29 cellular contexts compared by ENCODE assay signal in the genomic region with DNA sequence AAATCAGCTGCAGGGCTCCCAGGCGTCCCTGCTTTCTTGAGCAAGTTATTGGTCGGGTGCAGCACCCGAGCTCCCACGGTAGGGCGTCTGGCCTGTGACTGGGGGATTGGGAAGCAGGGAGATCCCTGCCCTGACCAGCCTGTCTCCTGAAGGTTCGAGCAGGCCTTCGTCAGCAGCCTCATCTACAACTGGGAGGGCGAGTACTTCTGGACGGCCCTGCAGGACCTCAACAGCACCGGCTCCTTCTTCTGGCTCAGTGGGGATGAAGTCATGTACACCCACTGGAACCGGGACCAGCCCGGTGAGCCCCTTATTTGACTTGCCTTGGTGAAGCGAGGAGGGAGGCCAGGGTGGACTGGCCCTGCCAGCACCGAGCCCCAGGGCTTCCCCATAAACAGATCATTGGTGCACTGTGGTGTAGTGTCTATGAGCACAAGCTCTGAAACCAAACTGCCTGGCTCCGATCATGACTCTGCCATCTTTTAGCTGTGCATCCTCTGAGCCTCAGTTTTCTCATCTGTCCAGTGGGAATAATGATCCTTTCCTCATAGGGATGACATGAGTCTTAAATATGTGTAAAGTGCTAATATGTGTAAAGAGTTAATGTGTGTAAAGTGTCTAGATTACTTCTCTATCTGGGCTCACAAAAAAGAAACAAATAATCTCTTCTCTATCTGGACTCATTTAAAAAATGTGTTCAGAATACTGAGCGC.
"Had no signal": no experiment of that assay in that cellular context is flagged by ENCODE, and none has a peak within 500 bp of the region (broad histone marks: within the 10 kb centered on the region; RNA-seq: fewer than 3 reads in every experiment).

No MANE protein-coding gene starts in this region.

- H3K27ac ChIP-seq: brain microvascular endothelial cell, cardiac muscle cell, SJSA1 had no signal

- H3K27me3 ChIP-seq: brain microvascular endothelial cell, cardiac muscle cell, SJSA1 had no signal

- H3K4me1 Mint-ChIP-seq: activated B cell treated with CpG ODN at 0.5 μM for 24 hours had no signal

- H3K4me3 ChIP-seq: cardiac muscle cell, SJSA1 had no signal

- H3K27me3 Mint-ChIP-seq: activated B cell treated with CpG ODN at 0.5 μM for 24 hours; activated CD4-positive, alpha-beta memory T cell treated with anti-CD3 and anti-CD28 coated beads, Interleukin-2, amount 10 ng/mL, durations not matched to agents 7 days and 5 days; activated CD4-positive, alpha-beta T cell treated with anti-CD3 and anti-CD28 coated beads, Interleukin-2, amount 10 ng/mL, durations not matched to agents 7 days and 5 days; activated naive CD8-positive, alpha-beta T cell treated with anti-CD3 and anti-CD28 coated beads for 36 hours; activated T-helper 17 cell treated with anti-CD3 and anti-CD28 coated beads, Interleukin-2, amount 50 U/mL, for 72 hours had no signal

- ATAC-seq: activated T-helper 17 cell treated with anti-CD3 and anti-CD28 coated beads, Interleukin-2, amount 50 U/mL, for 72 hours; Panc1; SK-N-SH treated with all-trans-retinoic acid at 6 μM for 48 hours had no signal

- H3K9me3 Mint-ChIP-seq: activated B cell treated with CpG ODN at 0.5 μM for 24 hours; activated CD4-positive, alpha-beta memory T cell treated with anti-CD3 and anti-CD28 coated beads, Interleukin-2, amount 10 ng/mL, durations not matched to agents 7 days and 5 days; activated CD4-positive, alpha-beta T cell treated with anti-CD3 and anti-CD28 coated beads, Interleukin-2, amount 10 ng/mL, durations not matched to agents 7 days and 5 days; activated naive CD4-positive, alpha-beta T cell treated with anti-CD3 and anti-CD28 coated beads, Interleukin-2, amount 10 ng/mL, durations not matched to agents 7 days and 5 days; activated naive CD8-positive, alpha-beta T cell treated with anti-CD3 and anti-CD28 coated beads for 36 hours; activated T-helper 17 cell treated with anti-CD3 and anti-CD28 coated beads, Interleukin-2, amount 50 U/mL, for 72 hours; T-helper 1 cell treated with Interleukin-12 subunit alpha and Interleukin-12 subunit beta and Interleukin-4 antibody, amounts not matched to agents 30 μg/mL and 1 μg/mL, for 36 hours had no signal

- H3K4me1 ChIP-seq: SJSA1 had no signal

- DNase-seq: activated B cell treated with CpG ODN at 0.5 μM for 24 hours; activated CD4-positive, alpha-beta memory T cell treated with anti-CD3 and anti-CD28 coated beads, Interleukin-2, amount 10 ng/mL, durations not matched to agents 7 days and 5 days; activated CD4-positive, alpha-beta T cell treated with anti-CD3 and anti-CD28 coated beads, Interleukin-2, amount 10 ng/mL, durations not matched to agents 7 days and 5 days; activated gamma-delta T cell; activated naive CD4-positive, alpha-beta T cell treated with anti-CD3 and anti-CD28 coated beads, Interleukin-2, amount 10 ng/mL, durations not matched to agents 7 days and 5 days; activated naive CD8-positive, alpha-beta T cell treated with anti-CD3 and anti-CD28 coated beads for 36 hours; activated T-cell treated with anti-CD3 and anti-CD28 coated beads for 4 hours; activated T-cell treated with anti-CD3 and anti-CD28 coated beads, Interleukin-2, amount 50 U/mL, for 48 hours; brain microvascular endothelial cell; Kasumi-1; KBM-7; NCI-H1105 treated with DMSO at 0.1 percent for 48 hours; NCI-H1436 treated with DMSO at 0.1 percent for 48 hours; NCI-H187; NCI-H2081; NCI-H510A treated with DMSO at 0.1 percent for 48 hours; NCI-H69; NK-92 treated with Interleukin-12 subunit alpha and Interleukin-12 subunit beta, amount 100 ng/mL, for 24 hours; OCI-M1; RPMI8226; SHP77; SW 1271; T-helper 9 cell had no signal

- H3K27ac Mint-ChIP-seq: activated B cell treated with CpG ODN at 0.5 μM for 24 hours; activated CD4-positive, alpha-beta memory T cell treated with anti-CD3 and anti-CD28 coated beads, Interleukin-2, amount 10 ng/mL, durations not matched to agents 7 days and 5 days; activated CD4-positive, alpha-beta T cell treated with anti-CD3 and anti-CD28 coated beads, Interleukin-2, amount 10 ng/mL, durations not matched to agents 7 days and 5 days; activated naive CD4-positive, alpha-beta T cell treated with anti-CD3 and anti-CD28 coated beads, Interleukin-2, amount 10 ng/mL, durations not matched to agents 7 days and 5 days; activated naive CD8-positive, alpha-beta T cell treated with anti-CD3 and anti-CD28 coated beads for 36 hours; activated T-helper 17 cell treated with anti-CD3 and anti-CD28 coated beads, Interleukin-2, amount 50 U/mL, for 72 hours; T-helper 1 cell treated with Interleukin-12 subunit alpha and Interleukin-12 subunit beta and Interleukin-4 antibody, amounts not matched to agents 30 μg/mL and 1 μg/mL, for 36 hours had no signal

- H3K4me3 Mint-ChIP-seq: activated B cell treated with CpG ODN at 0.5 μM for 24 hours; activated CD4-positive, alpha-beta memory T cell treated with anti-CD3 and anti-CD28 coated beads, Interleukin-2, amount 10 ng/mL, durations not matched to agents 7 days and 5 days; activated CD4-positive, alpha-beta T cell treated with anti-CD3 and anti-CD28 coated beads, Interleukin-2, amount 10 ng/mL, durations not matched to agents 7 days and 5 days; activated naive CD4-positive, alpha-beta T cell treated with anti-CD3 and anti-CD28 coated beads, Interleukin-2, amount 10 ng/mL, durations not matched to agents 7 days and 5 days; activated naive CD8-positive, alpha-beta T cell treated with anti-CD3 and anti-CD28 coated beads for 36 hours; activated T-helper 17 cell treated with anti-CD3 and anti-CD28 coated beads, Interleukin-2, amount 50 U/mL, for 72 hours; T-helper 1 cell treated with Interleukin-12 subunit alpha and Interleukin-12 subunit beta and Interleukin-4 antibody, amounts not matched to agents 30 μg/mL and 1 μg/mL, for 36 hours had no signal

- H3K36me3 Mint-ChIP-seq: activated naive CD4-positive, alpha-beta T cell treated with anti-CD3 and anti-CD28 coated beads, Interleukin-2, amount 10 ng/mL, durations not matched to agents 7 days and 5 days; activated naive CD8-positive, alpha-beta T cell treated with anti-CD3 and anti-CD28 coated beads for 36 hours had no signal

- H3K9me3 ChIP-seq: SJSA1 had no signal
